ENCODE assay signal across 1 cellular context in genomic region chr11:12112150-12112520, GRCh38.
TF ChIP-seq lines count a peak whose summit lies in the region.

No MANE protein-coding gene starts in this region.

TF ChIP-seq in GM23338, 12 proteins besides CTCF, POLR2A, EP300 and RAD21 (continued from another document):
- TF ChIP-seq ZNF462 (CRISPR knock-in tag; IDR thresholded peaks at IDR 0.05) (no peak), ZNF114 (CRISPR knock-in tag; IDR thresholded peaks at IDR 0.05) (no peak), EZH2phosphoT487 (IDR thresholded peaks at IDR 0.05; ENCODE audit: unreplicated experiment) (no peak), STAT1 (IDR thresholded peaks at IDR 0.05; ENCODE audit: unreplicated experiment) (no peak), REST (IDR thresholded peaks at IDR 0.05; ENCODE audit: unreplicated experiment) (no peak), NANOG (IDR thresholded peaks at IDR 0.05; ENCODE audit: borderline replicate concordance) (no peak), ZNF331 (CRISPR knock-in tag; IDR thresholded peaks at IDR 0.05; ENCODE audit: low read depth) (no peak), POLR2AphosphoS5 (IDR thresholded peaks at IDR 0.05; ENCODE audit: low read depth) (no peak), EZH2 (IDR thresholded peaks at IDR 0.05; ENCODE audit: low read depth, unreplicated experiment) (no peak), CREB1 (CRISPR knock-in tag; IDR thresholded peaks at IDR 0.05; ENCODE audit: low read depth) (no peak)
- TF ChIP-seq, protein P1, sequence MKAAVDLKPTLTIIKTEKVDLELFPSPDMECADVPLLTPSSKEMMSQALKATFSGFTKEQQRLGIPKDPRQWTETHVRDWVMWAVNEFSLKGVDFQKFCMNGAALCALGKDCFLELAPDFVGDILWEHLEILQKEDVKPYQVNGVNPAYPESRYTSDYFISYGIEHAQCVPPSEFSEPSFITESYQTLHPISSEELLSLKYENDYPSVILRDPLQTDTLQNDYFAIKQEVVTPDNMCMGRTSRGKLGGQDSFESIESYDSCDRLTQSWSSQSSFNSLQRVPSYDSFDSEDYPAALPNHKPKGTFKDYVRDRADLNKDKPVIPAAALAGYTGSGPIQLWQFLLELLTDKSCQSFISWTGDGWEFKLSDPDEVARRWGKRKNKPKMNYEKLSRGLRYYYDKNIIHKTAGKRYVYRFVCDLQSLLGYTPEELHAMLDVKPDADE (IDR thresholded peaks at IDR 0.05): no peak
